ENCODE assay signal across 11 cellular contexts in the genomic region with DNA sequence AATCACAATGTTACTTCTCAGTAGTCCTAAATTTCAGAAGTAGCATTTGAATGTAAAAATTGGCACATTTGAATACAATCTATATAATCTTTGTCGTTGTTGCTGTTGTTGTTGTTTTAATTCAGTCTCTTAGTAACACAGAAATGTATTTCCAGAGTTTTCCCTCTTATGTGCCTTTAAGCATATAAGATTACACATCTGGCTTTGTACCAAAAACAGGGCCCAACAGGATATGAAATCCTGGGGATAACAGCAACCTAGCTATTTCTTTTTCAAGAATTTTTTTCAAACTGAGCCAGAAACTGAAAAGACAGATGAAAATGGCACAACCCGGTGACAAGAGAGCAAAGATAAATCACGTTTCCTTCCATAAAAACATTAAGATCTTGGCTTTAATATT.
"Had no signal": no experiment of that assay in that cellular context is flagged by ENCODE, and none has a peak within 500 bp of the region (broad histone marks: within the 10 kb centered on the region; RNA-seq: fewer than 3 reads in every experiment).

No MANE protein-coding gene starts in this region.

- H3K4me3 ChIP-seq: colonic mucosa, esophagus squamous epithelium, sigmoid colon had no signal

- H3K36me3 ChIP-seq: colonic mucosa, esophagus squamous epithelium, sigmoid colon had no signal

- H3K4me1 ChIP-seq: colonic mucosa, esophagus squamous epithelium, sigmoid colon had no signal

- DNase-seq: activated CD4-positive, alpha-beta T cell treated with anti-CD3 and anti-CD28 coated beads, Interleukin-2, amount 10 ng/mL, durations not matched to agents 7 days and 5 days; activated CD4-positive, CD25-positive, alpha-beta regulatory T cell; activated CD8-positive, alpha-beta memory T cell treated with anti-CD3 and anti-CD28 coated beads for 24 hours; activated naive CD4-positive, alpha-beta T cell treated with Interleukin-2 at 50 U/mL for 16 hours; caudate nucleus; colonic mucosa; esophagus squamous epithelium; foreskin fibroblast; nephron progenitor cell; sigmoid colon; stimulated activated naive CD4-positive, alpha-beta T cell treated with Interleukin-2 at 50 U/mL for 16 hours had no signal

- H3K9me3 ChIP-seq: colonic mucosa, esophagus squamous epithelium, sigmoid colon had no signal

- H3K27me3 ChIP-seq: colonic mucosa, esophagus squamous epithelium, sigmoid colon had no signal

- H3K27ac ChIP-seq: colonic mucosa, esophagus squamous epithelium, sigmoid colon had no signal
